In the genomic region with DNA sequence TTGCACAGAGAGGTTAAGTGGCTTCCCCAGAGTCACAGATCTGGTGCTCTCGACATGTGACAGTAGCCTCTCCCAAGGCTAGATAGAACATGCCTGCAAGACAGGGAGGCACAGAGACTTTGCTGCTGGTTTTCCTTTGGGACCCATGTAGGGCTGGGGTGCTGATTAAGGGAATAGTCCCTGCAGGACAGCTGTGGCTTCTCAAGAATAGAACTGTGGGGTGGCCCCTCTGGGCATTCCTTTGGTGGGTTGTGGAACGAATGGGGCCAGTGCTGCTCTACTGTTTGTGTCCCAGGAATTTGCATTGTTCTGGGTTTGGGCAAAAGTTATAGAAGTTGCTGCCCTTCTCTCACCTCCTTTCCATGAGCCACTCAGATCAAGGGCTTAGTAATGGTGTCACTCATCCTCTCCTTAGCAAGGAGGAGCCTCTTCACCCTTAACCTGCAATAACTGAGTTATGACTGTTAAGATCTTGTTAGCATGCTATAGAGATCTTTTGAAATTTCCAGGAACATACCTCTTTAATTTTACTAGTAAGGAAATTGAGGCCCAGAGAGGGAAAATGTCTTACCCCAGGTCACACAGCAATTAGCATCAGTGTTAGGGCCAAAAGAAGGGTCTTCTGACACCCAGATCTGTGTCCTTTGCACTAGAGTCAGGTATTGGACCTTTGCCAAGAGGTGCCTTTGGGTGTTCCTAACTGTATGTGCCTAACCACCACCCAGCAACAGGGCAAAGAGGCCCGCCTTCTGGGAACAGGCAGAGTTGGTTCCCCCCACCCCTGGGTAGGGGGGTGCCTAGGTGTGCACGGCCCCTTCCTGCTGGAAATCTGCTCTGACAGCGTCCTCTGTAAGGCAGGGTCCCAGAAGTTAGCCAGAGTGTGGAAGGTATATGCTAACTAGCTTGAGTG, we compare ENCODE assay signal across 9 cellular contexts. TPM values are rescaled to one million over a fixed set of nuclear protein-coding genes. Genes with fewer than 3 reads are reported as not detected.
A peak's percentile ranks its signal among the peaks of the same experiment; 100 is the strongest.
DNase-seq lines count a peak whose midpoint lies in the region; ATAC-seq and TF ChIP-seq lines count a peak whose summit lies in the region.
"Had no signal": no experiment of that assay in that cellular context is flagged by ENCODE, and none has a peak within 500 bp of the region (broad histone marks: within the 10 kb centered on the region; RNA-seq: fewer than 3 reads in every experiment).

No MANE protein-coding gene starts in this region.

- in situ Hi-C loops in KBM-7 (cut with MboI; ENCODE audit: low pct_unique_long_range_greater_than_20kb, low sequenced_read_pairs): no loop called here

- DNase-seq in neuronal stem cell (ENCODE audit: low spot score) (no peak), KBM-7 (no peak)

- no peak overlapping the region for H2BK5ac ChIP-seq in neuronal stem cell (ENCODE audit: low read length)

- no peaks in the 10 kb centered on the region for H3F3A ChIP-seq in Loucy (ENCODE audit: low read depth)

- peaks cover 39% of the 10 kb centered on the region for H3K4me1 ChIP-seq in Loucy (ENCODE audit: insufficient read depth, low read length, poor library complexity, severe bottlenecking)
- H3K4me1 ChIP-seq in duodenal mucosa (ENCODE audit: control insufficient read depth in 1 of 2, insufficient read depth in 2 of 2, low read length in 2 of 2): peaks cover 92 to 93% of the 10 kb centered on the region in 2 donors
- peaks cover 12 to 47% of the 10 kb centered on the region in 2 donors for H3K4me1 ChIP-seq in neuronal stem cell (ENCODE audit: control insufficient read depth in 2 of 2, insufficient read depth in 1 of 2, low read depth in 1 of 2, low read length in 2 of 2)

- H4K8ac ChIP-seq in neuronal stem cell (ENCODE audit: low read depth, low read length): no peak overlapping the region

- H3K27ac ChIP-seq in C4-2B: peak overlapping the region; percentile 95
- peak overlapping the region; percentile 8 for H3K27ac ChIP-seq in duodenal mucosa (ENCODE audit: low read depth, low read length)
- H3K27ac ChIP-seq in neuronal stem cell (replicated peaks; ENCODE audit: low read length): no peak overlapping the region
- H3K27ac ChIP-seq: cardiac muscle cell had no signal

- H3K4me3 ChIP-seq in Loucy (ENCODE audit: low read length, poor library complexity, severe bottlenecking): peak overlapping the region; percentile 23
- H3K4me3 ChIP-seq in duodenal mucosa (ENCODE audit: low read depth in 1 of 2, low read length in 2 of 2): peak overlapping the region in 1 of 2 donors; percentile 12
- no peak overlapping the region for H3K4me3 ChIP-seq in neuronal stem cell (ENCODE audit: low read length in 2 of 2)
- H3K4me3 ChIP-seq: cardiac muscle cell had no signal

- H3K27me3 ChIP-seq in Loucy (ENCODE audit: insufficient read depth, low read length, poor library complexity, severe bottlenecking) (no peaks in the 10 kb centered on the region), duodenal mucosa (ENCODE audit: control insufficient read depth in 1 of 2, insufficient read depth in 2 of 2, low read length in 2 of 2) (no peaks in the 10 kb centered on the region), neuronal stem cell (ENCODE audit: control insufficient read depth in 3 of 3, insufficient read depth in 3 of 3, low read depth in 1 of 3, low read length in 3 of 3) (no peaks in the 10 kb centered on the region)
- H3K27me3 ChIP-seq: cardiac muscle cell had no signal

- H2BK12ac ChIP-seq in neuronal stem cell (ENCODE audit: low read length): no peak overlapping the region

- ATAC-seq in HG03521 (IDR thresholded peaks at IDR 0.05; ENCODE audit: unreplicated experiment) (no peak), HG03565 (IDR thresholded peaks at IDR 0.05; ENCODE audit: unreplicated experiment) (no peak), HG02678 (IDR thresholded peaks at IDR 0.05; ENCODE audit: unreplicated experiment) (no peak)

- H2AFZ ChIP-seq in Loucy (ENCODE audit: low read length): no peak overlapping the region
- H2AFZ ChIP-seq in neuronal stem cell (ENCODE audit: low read length): no peak overlapping the region

- peak overlapping the region; percentile 45 for H3K9ac ChIP-seq in Loucy (ENCODE audit: low read depth, low read length, poor library complexity, severe bottlenecking)
- peak overlapping the region; percentile 58 to 60 for H3K9ac ChIP-seq in duodenal mucosa (ENCODE audit: low read depth in 1 of 2, low read length in 2 of 2)
- H3K9ac ChIP-seq in neuronal stem cell (ENCODE audit: low read depth, low read length, poor library complexity): no peak overlapping the region

- H3K4ac ChIP-seq in neuronal stem cell (ENCODE audit: low read length): no peak overlapping the region

- no peak overlapping the region for H2AK5ac ChIP-seq in neuronal stem cell (ENCODE audit: low read depth, low read length)

- no peaks in the 10 kb centered on the region for H4K20me1 ChIP-seq in Loucy (ENCODE audit: insufficient read depth, low read length, poor library complexity, severe bottlenecking)

- no peak overlapping the region for H3K14ac ChIP-seq in neuronal stem cell (ENCODE audit: low read length)

- no peaks in the 10 kb centered on the region for H3K79me1 ChIP-seq in neuronal stem cell (ENCODE audit: low read depth, low read length)

- no peak overlapping the region for H4K91ac ChIP-seq in neuronal stem cell (ENCODE audit: low read depth, low read length, poor library complexity)

- H2BK120ac ChIP-seq in neuronal stem cell (ENCODE audit: low read depth, low read length): no peak overlapping the region

- no peak overlapping the region for H3K18ac ChIP-seq in neuronal stem cell (ENCODE audit: low read length)

- H3K79me2 ChIP-seq in Loucy (ENCODE audit: insufficient read depth, low read length): no peaks in the 10 kb centered on the region

- no peaks in the 10 kb centered on the region for H3K9me2 ChIP-seq in Loucy (replicated peaks; ENCODE audit: low read depth, low read length)

- H3K36me3 ChIP-seq in Loucy (ENCODE audit: insufficient read depth, low read length) (no peaks in the 10 kb centered on the region), duodenal mucosa (ENCODE audit: control insufficient read depth in 1 of 2, insufficient read depth in 2 of 2, low read length in 2 of 2) (peaks cover 5 to 29% of the 10 kb centered on the region in 2 donors), neuronal stem cell (replicated peaks in 1 of 2; ENCODE audit: control insufficient read depth in 2 of 2, insufficient read depth in 2 of 2, low read length in 2 of 2) (no peaks in the 10 kb centered on the region)
- H3K36me3 ChIP-seq: cardiac muscle cell had no signal

- TF ChIP-seq CTCF in C4-2B (conservative IDR thresholded peaks at IDR 0.05) (no peak), Loucy (conservative IDR thresholded peaks at IDR 0.05; ENCODE audit: low read length) (no peak)

- peak overlapping the region; percentile 31 for H3K23ac ChIP-seq in neuronal stem cell (ENCODE audit: low read depth, low read length, poor library complexity)

- H3K4me2 ChIP-seq in Loucy (ENCODE audit: low read depth, low read length, poor library complexity, severe bottlenecking) (peak overlapping the region; percentile 51), neuronal stem cell (ENCODE audit: insufficient read depth, low read length, poor library complexity, severe bottlenecking) (no peak overlapping the region)

- WGBS in neuronal stem cell (ENCODE audit: extremely low coverage in 2 of 2, insufficient read length in 2 of 2, insufficient replicate concordance in 1 of 2), 2 donors: no CpG with 5 or more reads among the region's 5 CpGs

- no peak overlapping the region for H2BK15ac ChIP-seq in neuronal stem cell (ENCODE audit: low read length)

- H3K9me3 ChIP-seq in Loucy (ENCODE audit: insufficient read depth, low read depth, low read length) (no peaks in the 10 kb centered on the region), duodenal mucosa (ENCODE audit: control insufficient read depth in 1 of 2, low read length in 2 of 2) (no peaks in the 10 kb centered on the region), neuronal stem cell (replicated peaks in 1 of 2; ENCODE audit: control insufficient read depth in 2 of 2, insufficient read depth in 1 of 2, low read depth in 1 of 2, low read length in 2 of 2) (no peaks in the 10 kb centered on the region)

RNA-seq across cellular contexts. Expression of a gene that starts 31.4 kb away (rescaled TPM):
- polyA plus RNA-seq in neuronal stem cell (2013, experiment 1 of 2): 6.3 TPM
- polyA plus RNA-seq in neuronal stem cell (2013, experiment 2 of 2): 6.4 TPM
